8 cellular contexts compared by ENCODE assay signal in genomic region chr6:148559848-148560433, GRCh38.
DNase-seq lines count a peak whose midpoint lies in the region; ATAC-seq and TF ChIP-seq lines count a peak whose summit lies in the region.

No MANE protein-coding gene starts in this region.

- no peaks in the 10 kb centered on the region for H3K36me3 ChIP-seq in left ventricle myocardium inferior
- no peaks in the 10 kb centered on the region for H3K36me3 ChIP-seq in psoas muscle (ENCODE audit: insufficient read depth in 1 of 2, low read depth in 1 of 2)
- H3K36me3 ChIP-seq in vagina, result no peaks in the 10 kb centered on the region

- DNase-seq in DMS53 (lab: John Stamatoyannopoulos, UW) (peak; percentile 85), T follicular helper cell (ENCODE audit: low read depth) (peak; percentile 53), amniotic epithelial cell (ENCODE audit: low read depth) (peak; percentile 36), left ventricle myocardium inferior (peak; percentile 71), psoas muscle (peak; percentile 76 to 87), vagina (ENCODE audit: extremely low spot score in 2 of 2) (no peak)

- peaks cover 4% of the 10 kb centered on the region for H3K9me3 ChIP-seq in left ventricle myocardium inferior (replicated peaks)
- no peaks in the 10 kb centered on the region for H3K9me3 ChIP-seq in psoas muscle
- H3K9me3 ChIP-seq in vagina, result no peaks in the 10 kb centered on the region

- H3K27me3 ChIP-seq in left ventricle myocardium inferior (ENCODE audit: low read depth) (no peaks in the 10 kb centered on the region), psoas muscle (ENCODE audit: insufficient read depth in 3 of 3, low read length in 2 of 3) (no peaks in the 10 kb centered on the region), vagina (no peaks in the 10 kb centered on the region)

- H3K4me3 ChIP-seq in left ventricle myocardium inferior (peak overlapping the region; percentile 70), psoas muscle (peak overlapping the region; percentile 61), vagina (peak overlapping the region; percentile 37 to 66)

- TF ChIP-seq POLR2A in vagina (IDR thresholded peaks at IDR 0.05), result no peak

- intact Hi-C loops in left ventricle myocardium inferior (cut with micrococcal nuclease), result no loop called here
- intact Hi-C loops in psoas muscle (cut with DNase I), result loop anchor here in 1 of 2 donors (2.0 kb wide), 1 partner anchor 387 kb away; no protein-coding TSS in a partner anchor
- intact Hi-C loops in vagina (cut with DNase I), result no loop called here

- H3K4me1 ChIP-seq in left ventricle myocardium inferior (peaks cover 9% of the 10 kb centered on the region), psoas muscle (no peaks in the 10 kb centered on the region), vagina (peaks cover 4% of the 10 kb centered on the region)

- peak; percentile 99 for TF ChIP-seq CTCF in LNCAP (IDR thresholded peaks at IDR 0.05)
- peak; percentile 99 for TF ChIP-seq CTCF in left ventricle myocardium inferior (IDR thresholded peaks at IDR 0.05; ENCODE audit: borderline replicate concordance)
- peak; percentile 98 for TF ChIP-seq CTCF in psoas muscle (IDR thresholded peaks at IDR 0.05)
- TF ChIP-seq CTCF in vagina (IDR thresholded peaks at IDR 0.05), result peak; percentile 58 to 90 (median 86)

- 3 to 5% (median 3%) methylated on average over 46 of the region's 46 CpGs for WGBS in psoas muscle, 3 donors

- peak; percentile 84 for ATAC-seq in GM21619 (IDR thresholded peaks at IDR 0.05; ENCODE audit: unreplicated experiment)
- ATAC-seq in psoas muscle, result peak; percentile 89 to 98 (median 93)

- H3K27ac ChIP-seq in left ventricle myocardium inferior (replicated peaks) (peak overlapping the region; percentile 48), psoas muscle (no peak overlapping the region), vagina (no peak overlapping the region)

Comparison
In these comparisons a context has a peak if more than half of its experiments do, and no peak if none do; other contexts are left out.
1. DNase-seq: peak in DMS53 (single experiment), T follicular helper cell (single experiment), amniotic epithelial cell (single experiment), left ventricle myocardium inferior (single experiment) and psoas muscle (2 of 2); none in vagina (0 of 2).
2. Peak in every context shown above with its lines, with median percentiles within 50 percentile points of each other: CTCF ChIP-seq and H3K4me3 ChIP-seq.